In genomic region chr17:58082341-58082869, GRCh38 we compare ENCODE assay signal across 1 cellular context.
TF ChIP-seq lines count a peak whose summit lies in the region.

No MANE protein-coding gene starts in this region.

TF ChIP-seq in HepG2, 621 proteins besides CTCF, POLR2A, EP300 and RAD21 (continued from another document):
- no peak for TF ChIP-seq ZFYVE20 (CRISPR knock-in tag; IDR thresholded peaks at IDR 0.05; ENCODE audit: borderline replicate concordance, low read depth)
- 0 out of 2 replicates have a peak, but pooled peaks have one; percentile 27 for TF ChIP-seq ZNF839 (CRISPR knock-in tag; IDR thresholded peaks at IDR 0.05; ENCODE audit: borderline replicate concordance)
- 0 out of 2 replicates have a peak, but pooled peaks have one; percentile 34 for TF ChIP-seq ZFP91 (CRISPR knock-in tag; IDR thresholded peaks at IDR 0.05; ENCODE audit: borderline replicate concordance)
- TF ChIP-seq ARNT2 (CRISPR knock-in tag; IDR thresholded peaks at IDR 0.05; ENCODE audit: low read depth) = 0 out of 2 replicates have a peak, but pooled peaks have one; percentile 33
- peak; percentile 35; the same call in 1 of the 2 replicates for TF ChIP-seq ZNF709 (CRISPR knock-in tag; IDR thresholded peaks at IDR 0.05)
- 0 out of 2 replicates have a peak, but pooled peaks have one; percentile 7 for TF ChIP-seq ZNF550 (CRISPR knock-in tag; IDR thresholded peaks at IDR 0.05; ENCODE audit: borderline replicate concordance)
- TF ChIP-seq, protein P1, sequence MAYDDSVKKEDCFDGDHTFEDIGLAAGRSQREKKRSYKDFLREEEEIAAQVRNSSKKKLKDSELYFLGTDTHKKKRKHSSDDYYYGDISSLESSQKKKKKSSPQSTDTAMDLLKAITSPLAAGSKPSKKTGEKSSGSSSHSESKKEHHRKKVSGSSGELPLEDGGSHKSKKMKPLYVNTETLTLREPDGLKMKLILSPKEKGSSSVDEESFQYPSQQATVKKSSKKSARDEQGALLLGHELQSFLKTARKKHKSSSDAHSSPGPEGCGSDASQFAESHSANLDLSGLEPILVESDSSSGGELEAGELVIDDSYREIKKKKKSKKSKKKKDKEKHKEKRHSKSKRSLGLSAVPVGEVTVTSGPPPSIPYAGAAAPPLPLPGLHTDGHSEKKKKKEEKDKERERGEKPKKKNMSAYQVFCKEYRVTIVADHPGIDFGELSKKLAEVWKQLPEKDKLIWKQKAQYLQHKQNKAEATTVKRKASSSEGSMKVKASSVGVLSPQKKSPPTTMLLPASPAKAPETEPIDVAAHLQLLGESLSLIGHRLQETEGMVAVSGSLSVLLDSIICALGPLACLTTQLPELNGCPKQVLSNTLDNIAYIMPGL (CRISPR knock-in tag; IDR thresholded peaks at IDR 0.05; ENCODE audit: borderline replicate concordance in 1 of 2, low read depth in 1 of 2) = 0 out of 4 replicates have a peak, but pooled peaks of 1 of the 2 experiments have one; percentile 9
- TF ChIP-seq HES4 (CRISPR knock-in tag; IDR thresholded peaks at IDR 0.05; ENCODE audit: borderline replicate concordance) = peak; percentile 60; the same call in 1 of the 2 replicates
